Comparison of ENCODE assay signal across 23 cellular contexts in the genomic region with DNA sequence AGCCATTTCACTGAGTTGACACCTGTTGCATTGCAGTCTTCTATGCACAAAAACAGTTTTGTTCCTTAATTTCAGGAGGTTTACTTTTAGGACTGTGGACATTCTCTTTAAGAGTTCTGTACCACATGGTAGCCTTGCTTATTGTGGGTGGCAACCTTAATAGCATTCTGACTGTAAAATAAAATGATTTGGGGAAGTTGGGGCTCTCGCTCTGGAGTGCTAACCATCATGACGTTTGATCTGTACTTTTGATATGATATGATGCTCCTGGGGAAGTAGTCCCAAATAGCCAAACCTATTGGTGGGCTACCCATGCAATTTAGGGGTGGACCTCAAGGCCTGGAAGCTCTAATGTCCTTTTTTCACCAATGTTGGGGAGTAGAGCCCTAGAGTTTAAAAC. TPM values are rescaled to one million over a fixed set of nuclear protein-coding genes. Genes with fewer than 3 reads are reported as not detected.
A peak's percentile ranks its signal among the peaks of the same experiment; 100 is the strongest.
DNase-seq lines count a peak whose midpoint lies in the region; ATAC-seq and TF ChIP-seq lines count a peak whose summit lies in the region.
"Had no signal": no experiment of that assay in that cellular context is flagged by ENCODE, and none has a peak within 500 bp of the region (broad histone marks: within the 10 kb centered on the region; RNA-seq: fewer than 3 reads in every experiment).

No MANE protein-coding gene starts in this region.

- peaks cover 78% of the 10 kb centered on the region for H3K4me1 Mint-ChIP-seq in activated CD4-positive, alpha-beta T cell treated with anti-CD3 and anti-CD28 coated beads for 36 hours
- H3K4me1 Mint-ChIP-seq in CD4-positive, alpha-beta T cell (ENCODE audit: low read depth) = peaks cover 97% of the 10 kb centered on the region
- peaks cover 78% of the 10 kb centered on the region for H3K4me1 Mint-ChIP-seq in activated CD4-positive, alpha-beta memory T cell treated with anti-CD3 and anti-CD28 coated beads, Interleukin-2, amount 10 ng/mL, durations not matched to agents 7 days and 5 days

- peaks cover 79% of the 10 kb centered on the region for H3K36me3 Mint-ChIP-seq in activated CD4-positive, alpha-beta T cell treated with anti-CD3 and anti-CD28 coated beads for 36 hours (ENCODE audit: low read depth)
- H3K36me3 Mint-ChIP-seq in CD4-positive, alpha-beta T cell (ENCODE audit: low read depth) = peaks cover 57% of the 10 kb centered on the region
- H3K36me3 Mint-ChIP-seq in activated CD4-positive, alpha-beta memory T cell treated with anti-CD3 and anti-CD28 coated beads, Interleukin-2, amount 10 ng/mL, durations not matched to agents 7 days and 5 days (ENCODE audit: low read depth) = peaks cover 85% of the 10 kb centered on the region

- peak overlapping the region; percentile 48 for H3K27ac ChIP-seq in CD4-positive, alpha-beta T cell (ENCODE audit: low read depth, low read length)
- no peak overlapping the region for H3K27ac ChIP-seq in lower lobe of right lung
- H3K27ac ChIP-seq: 22Rv1, BLaER1, GM23248, prostate gland had no signal

- H3K36me3 ChIP-seq in lower lobe of right lung = no peaks in the 10 kb centered on the region
- H3K36me3 ChIP-seq: BLaER1, MG63, prostate gland, upper lobe of left lung had no signal

- peak; percentile 5 for ATAC-seq in activated CD4-positive, alpha-beta T cell treated with anti-CD3 and anti-CD28 coated beads for 36 hours
- no peak for ATAC-seq in CD4-positive, alpha-beta T cell (ENCODE audit: poor library complexity)
- ATAC-seq in lower lobe of right lung (peak; percentile 59 to 74), SK-N-SH treated with all-trans-retinoic acid at 6 μM for 48 hours (no peak)
- ATAC-seq: HepG2, left lobe of liver had no signal

- no peaks in the 10 kb centered on the region for H3K27me3 ChIP-seq in CD4-positive, alpha-beta T cell (ENCODE audit: control insufficient read depth, insufficient read depth, low read length)
- H3K27me3 ChIP-seq in lower lobe of right lung (ENCODE audit: low read depth) = no peaks in the 10 kb centered on the region
- H3K27me3 ChIP-seq: BLaER1, MG63, upper lobe of left lung had no signal

- no peaks in the 10 kb centered on the region for H3K4me1 ChIP-seq in lower lobe of right lung
- H3K4me1 ChIP-seq: prostate gland, upper lobe of left lung had no signal

- no peak for TF ChIP-seq CTCF in CD4-positive, alpha-beta T cell (IDR thresholded peaks at IDR 0.05)
- TF ChIP-seq CTCF in lower lobe of right lung (IDR thresholded peaks at IDR 0.05) = no peak

- no peaks in the 10 kb centered on the region for H3K27me3 Mint-ChIP-seq in activated CD4-positive, alpha-beta T cell treated with anti-CD3 and anti-CD28 coated beads for 36 hours
- no peaks in the 10 kb centered on the region for H3K27me3 Mint-ChIP-seq in CD4-positive, alpha-beta T cell
- H3K27me3 Mint-ChIP-seq in activated CD4-positive, alpha-beta memory T cell treated with anti-CD3 and anti-CD28 coated beads, Interleukin-2, amount 10 ng/mL, durations not matched to agents 7 days and 5 days = no peaks in the 10 kb centered on the region

- POLR2A ChIA-PET in activated CD4-positive, alpha-beta T cell treated with anti-CD3 and anti-CD28 coated beads for 36 hours (lab: Charles Lee) = interaction anchor here (0.7 to 9.0 kb wide), 14 partner anchors 10 to 141 kb away, joined by 3 to 81 read pairs (median 4); no protein-coding TSS in a partner anchor
- POLR2A ChIA-PET in CD4-positive, alpha-beta T cell (lab: Charles Lee) = interaction anchor here (1.4 to 4.2 kb wide), 4 partner anchors 9 to 632 kb away, joined by 3 to 30 read pairs (median 20); partner anchors contain the start of gene CYP20A1
- POLR2A ChIA-PET in activated CD4-positive, alpha-beta memory T cell treated with anti-CD3 and anti-CD28 coated beads, Interleukin-2, amount 10 ng/mL, durations not matched to agents 7 days and 5 days (lab: Charles Lee) = interaction anchor here (0.7 to 18.3 kb wide), 22 partner anchors 9 to 632 kb away, joined by 3 to 593 read pairs (median 38); partner anchors contain the start of genes CD28, CYP20A1 and ICOS

- H3K9me3 Mint-ChIP-seq in activated CD4-positive, alpha-beta T cell treated with anti-CD3 and anti-CD28 coated beads for 36 hours (ENCODE audit: low read depth) = peaks cover 6% of the 10 kb centered on the region
- no peaks in the 10 kb centered on the region for H3K9me3 Mint-ChIP-seq in CD4-positive, alpha-beta T cell
- peaks cover 5% of the 10 kb centered on the region for H3K9me3 Mint-ChIP-seq in activated CD4-positive, alpha-beta memory T cell treated with anti-CD3 and anti-CD28 coated beads, Interleukin-2, amount 10 ng/mL, durations not matched to agents 7 days and 5 days

- peak overlapping the region; percentile 93 for H3K4me3 Mint-ChIP-seq in activated CD4-positive, alpha-beta T cell treated with anti-CD3 and anti-CD28 coated beads for 36 hours
- H3K4me3 Mint-ChIP-seq in CD4-positive, alpha-beta T cell = peak overlapping the region; percentile 89
- H3K4me3 Mint-ChIP-seq in activated CD4-positive, alpha-beta memory T cell treated with anti-CD3 and anti-CD28 coated beads, Interleukin-2, amount 10 ng/mL, durations not matched to agents 7 days and 5 days = peak overlapping the region; percentile 96

- CTCF ChIA-PET in activated CD4-positive, alpha-beta T cell treated with anti-CD3 and anti-CD28 coated beads for 36 hours (lab: Charles Lee) = interaction anchor here (0.6 to 7.0 kb wide), 9 partner anchors 10 to 391 kb away, joined by 3 to 41 read pairs (median 4); no protein-coding TSS in a partner anchor
- CTCF ChIA-PET in CD4-positive, alpha-beta T cell (lab: Charles Lee) = interaction anchor here (3.0 kb wide), 1 partner anchor 39 kb away, joined by 9 read pairs; no protein-coding TSS in a partner anchor
- CTCF ChIA-PET in activated CD4-positive, alpha-beta memory T cell treated with anti-CD3 and anti-CD28 coated beads, Interleukin-2, amount 10 ng/mL, durations not matched to agents 7 days and 5 days (lab: Charles Lee) = interaction anchor here (1.0 to 5.5 kb wide), 10 partner anchors 11 to 57 kb away, joined by 3 to 42 read pairs (median 13); no protein-coding TSS in a partner anchor

- no peak overlapping the region for H3K4me3 ChIP-seq in lower lobe of right lung
- H3K4me3 ChIP-seq: BLaER1, GM23248, MG63, prostate gland, upper lobe of left lung had no signal

- DNase-seq in activated CD4-positive, alpha-beta T cell treated with anti-CD3 and anti-CD28 coated beads for 36 hours = no peak
- DNase-seq in activated CD4-positive, alpha-beta T cell treated with anti-CD3 and anti-CD28 coated beads for 48 hours = no peak
- DNase-seq in CD4-positive, alpha-beta T cell = no peak
- DNase-seq in activated CD4-positive, alpha-beta memory T cell treated with anti-CD3 and anti-CD28 coated beads, Interleukin-2, amount 10 ng/mL, durations not matched to agents 7 days and 5 days = no peak
- DNase-seq in lower lobe of right lung = no peak
- no peak for DNase-seq in glomerular visceral epithelial cell (ENCODE audit: extremely low spot score)
- DNase-seq in stimulated activated CD4-positive, alpha-beta T cell treated with anti-CD3 and anti-CD28 coated beads, Interleukin-2, amount 100 ng/mL, for 48 hours = no peak
- DNase-seq: foreskin fibroblast, GM23248, MG63, NCI-H2081 treated with DMSO at 0.1 percent for 48 hours, NCI-H510A treated with DMSO at 0.1 percent for 48 hours, OCI-M1 had no signal

- intact Hi-C loops in activated CD4-positive, alpha-beta T cell treated with anti-CD3 and anti-CD28 coated beads for 36 hours (cut with DNase I, micrococcal nuclease) = loop anchor here (1.0 to 5.0 kb wide), 15 partner anchors 15 to 1234 kb away; partner anchors contain the start of gene CD28 (in 2 of the 2)
- intact Hi-C loops in CD4-positive, alpha-beta T cell (cut with DNase I, micrococcal nuclease) = no loop called here
- intact Hi-C loops in lower lobe of right lung (cut with DNase I) = no loop called here

- H3K9me3 ChIP-seq in CD4-positive, alpha-beta T cell (ENCODE audit: control insufficient read depth, low read length) = no peaks in the 10 kb centered on the region
- no peaks in the 10 kb centered on the region for H3K9me3 ChIP-seq in lower lobe of right lung
- H3K9me3 ChIP-seq: BLaER1, MG63, prostate gland, upper lobe of left lung had no signal

- H3K27ac Mint-ChIP-seq in activated CD4-positive, alpha-beta T cell treated with anti-CD3 and anti-CD28 coated beads for 36 hours = peak overlapping the region; percentile 100
- peak overlapping the region; percentile 93 for H3K27ac Mint-ChIP-seq in CD4-positive, alpha-beta T cell
- peak overlapping the region; percentile 99 for H3K27ac Mint-ChIP-seq in activated CD4-positive, alpha-beta memory T cell treated with anti-CD3 and anti-CD28 coated beads, Interleukin-2, amount 10 ng/mL, durations not matched to agents 7 days and 5 days

TF ChIP-seq in SK-N-SH treated with all-trans-retinoic acid at 6 μM for 48 hours, 23 proteins besides CTCF, POLR2A, EP300 and RAD21:
- TF ChIP-seq BACH2 (CRISPR knock-in tag; IDR thresholded peaks at IDR 0.05; ENCODE audit: borderline replicate concordance) = no peak

RNA-seq across cellular contexts. Expression of gene CTLA4, which starts 3.4 kb away (rescaled TPM):
- 100 to 1,000 TPM; 121 to 127 TPM for total RNA-seq in activated CD4-positive, alpha-beta T cell treated with anti-CD3 and anti-CD28 coated beads for 36 hours
- 10 to 100 TPM; 49.8 to 52.0 TPM for total RNA-seq in CD4-positive, alpha-beta T cell
- total RNA-seq in activated CD4-positive, alpha-beta memory T cell treated with anti-CD3 and anti-CD28 coated beads, Interleukin-2, amount 10 ng/mL, durations not matched to agents 7 days and 5 days = 100 to 1,000 TPM in 1 of 2 experiments, 10 to 100 TPM in 1; 98.1 to 101 TPM
- 0.86 TPM for total RNA-seq in lower lobe of right lung
- total RNA-seq: astrocyte, endothelial cell of umbilical vein, GM23248, HepG2, myocyte had no signal

Comparison
In these comparisons a context has a peak if more than half of its experiments do, and no peak if none do; other contexts are left out.
1. ATAC-seq: peak in activated CD4-positive, alpha-beta T cell treated with anti-CD3 and anti-CD28 coated beads for 36 hours (single experiment) and lower lobe of right lung (2 of 2); none in CD4-positive, alpha-beta T cell (single experiment) and SK-N-SH treated with all-trans-retinoic acid at 6 μM for 48 hours (single experiment).
2. RNA of gene CTLA4, which starts 3.4 kb away (total RNA-seq): 121 to 127 TPM in activated CD4-positive, alpha-beta T cell treated with anti-CD3 and anti-CD28 coated beads for 36 hours, 98.1 to 101 TPM in activated CD4-positive, alpha-beta memory T cell treated with anti-CD3 and anti-CD28 coated beads, Interleukin-2, amount 10 ng/mL, durations not matched to agents 7 days and 5 days and 49.8 to 52.0 TPM in CD4-positive, alpha-beta T cell; 0.86 TPM in lower lobe of right lung (single experiment); every median in the first group is over 10 times any median in the second.
3. intact Hi-C loops: an anchor here in activated CD4-positive, alpha-beta T cell treated with anti-CD3 and anti-CD28 coated beads for 36 hours (1.0 to 5.0 kb wide); none called in CD4-positive, alpha-beta T cell and lower lobe of right lung.
4. Peak in every context shown above with its lines, with median percentiles within 50 percentile points of each other: H3K27ac Mint-ChIP-seq and H3K4me3 Mint-ChIP-seq.